1 cellular context compared by ENCODE assay signal in the genomic region with DNA sequence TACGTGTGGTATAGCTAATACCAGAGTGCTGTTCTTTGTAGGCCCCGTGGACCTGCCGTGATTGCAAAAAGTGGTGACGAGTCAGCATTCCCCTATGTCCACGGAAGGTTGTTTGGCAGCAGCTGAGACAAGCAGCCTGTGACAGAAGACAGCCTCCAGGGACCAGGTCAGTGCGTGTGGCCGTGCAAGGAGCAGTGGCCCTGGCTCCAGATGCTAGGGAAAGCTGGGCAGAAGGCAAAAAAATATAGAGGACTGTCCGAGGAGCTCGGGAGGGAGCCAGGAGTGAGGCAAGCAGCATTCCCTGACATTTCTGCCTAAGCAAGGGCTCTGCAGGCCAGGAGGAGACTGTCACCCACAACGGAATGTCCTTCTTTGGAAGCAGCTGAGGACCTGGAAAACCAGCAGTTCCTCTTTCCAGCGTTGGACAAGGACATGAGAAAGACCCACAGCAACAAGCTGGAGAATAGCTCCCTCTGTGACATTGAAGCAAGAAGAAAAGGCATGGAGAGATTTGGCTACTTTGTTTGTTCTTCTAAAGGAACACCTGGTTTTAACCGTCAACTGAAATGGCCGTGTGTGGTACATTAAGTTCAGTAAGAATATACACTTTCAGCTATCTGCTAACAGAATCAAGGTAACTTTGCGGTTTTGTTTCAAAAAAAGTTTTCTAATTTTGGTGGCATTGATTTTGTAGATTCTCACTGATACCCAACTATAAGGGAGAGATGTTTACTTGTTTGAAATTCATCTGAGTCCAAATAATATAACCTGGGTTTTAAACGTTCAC.
TF ChIP-seq lines count a peak whose summit lies in the region.

No MANE protein-coding gene starts in this region.

TF ChIP-seq in SK-N-SH, 30 proteins besides CTCF, POLR2A, EP300 and RAD21 (continued from another document):
- TF ChIP-seq GABPA (IDR thresholded peaks at IDR 0.05; ENCODE audit: low read depth) (no peak), RXRA (IDR thresholded peaks at IDR 0.05; ENCODE audit: borderline replicate concordance, low read depth) (no peak), FOSL2 (IDR thresholded peaks at IDR 0.05; ENCODE audit: borderline replicate concordance, low read depth) (no peak), RFX5 (IDR thresholded peaks at IDR 0.05; ENCODE audit: low read length) (no peak), NFIC (IDR thresholded peaks at IDR 0.05; ENCODE audit: borderline replicate concordance) (no peak)
